8 cellular contexts compared by ENCODE assay signal in genomic region chr19:19146000-19146608, GRCh38. TPM values are rescaled to one million over a fixed set of nuclear protein-coding genes. Genes with fewer than 3 reads are reported as not detected.
A peak's percentile ranks its signal among the peaks of the same experiment; 100 is the strongest.
DNase-seq lines count a peak whose midpoint lies in the region; ATAC-seq and TF ChIP-seq lines count a peak whose summit lies in the region.

No MANE protein-coding gene starts in this region.

- H3K9me3 ChIP-seq in DOHH2 (ENCODE audit: control insufficient read depth, insufficient read depth, low read length) (no peaks in the 10 kb centered on the region), SU-DHL-6 (ENCODE audit: insufficient read depth, low read length) (no peaks in the 10 kb centered on the region), heart left ventricle (peaks cover 0 to 4% (median 0%) of the 10 kb centered on the region in 12 donors)

- intact Hi-C loops in heart left ventricle (cut with DNase I): loop anchor here in 6 of 10 donors (2.0 to 10.0 kb wide), 7 partner anchors 29 to 346 kb away; no protein-coding TSS in a partner anchor

- no peaks in the 10 kb centered on the region for H3K9me3 Mint-ChIP-seq in activated naive CD8-positive, alpha-beta T cell treated with anti-CD3 and anti-CD28 coated beads, Interleukin-2, amount 10 ng/mL, durations not matched to agents 7 days and 5 days

- H3K4me2 ChIP-seq in DOHH2 (ENCODE audit: low read length): peak overlapping the region; percentile 50
- H3K4me2 ChIP-seq in SU-DHL-6 (ENCODE audit: low read depth, low read length, poor library complexity, severe bottlenecking): peak overlapping the region; percentile 20

- H3K4me1 Mint-ChIP-seq in activated naive CD8-positive, alpha-beta T cell treated with anti-CD3 and anti-CD28 coated beads, Interleukin-2, amount 10 ng/mL, durations not matched to agents 7 days and 5 days: no peaks in the 10 kb centered on the region

- DNase-seq in LHCN-M2 (ENCODE audit: low read depth) (peak; percentile 45), heart left ventricle (peak; percentile 68 to 90 (median 79)), retina (peak; percentile 85)
- DNase-seq in activated naive CD8-positive, alpha-beta T cell treated with anti-CD3 and anti-CD28 coated beads, Interleukin-2, amount 10 ng/mL, durations not matched to agents 7 days and 5 days: peak; percentile 95

- 24 to 27% (median 26%) methylated on average over 17 to 21 of the region's 21 CpGs for WGBS in heart left ventricle, 4 donors

- H3K27ac ChIP-seq in DOHH2 (ENCODE audit: low read depth, low read length) (peak overlapping the region; percentile 78), SU-DHL-6 (ENCODE audit: low read depth, low read length) (peak overlapping the region; percentile 73), heart left ventricle (peak overlapping the region in 3 of 12 donors; percentile 13 to 75 (median 22))

- TF ChIP-seq CTCF in DOHH2 (IDR thresholded peaks at IDR 0.05; ENCODE audit: low read depth, low read length, poor library complexity, severe bottlenecking): peak; percentile 84
- TF ChIP-seq CTCF in SU-DHL-6 (IDR thresholded peaks at IDR 0.05; ENCODE audit: insufficient read depth, low read length, poor library complexity, severe bottlenecking): peak; percentile 73
- TF ChIP-seq CTCF in heart left ventricle (IDR thresholded peaks at IDR 0.05): peak; percentile 85 to 96 (median 91)

- H3K4me3 ChIP-seq in DOHH2 (ENCODE audit: low read length): peak overlapping the region; percentile 24; the same call in 1 of the 2 replicates
- no peak overlapping the region for H3K4me3 ChIP-seq in SU-DHL-6 (ENCODE audit: insufficient read depth, low read length, poor library complexity, severe bottlenecking)
- H3K4me3 ChIP-seq in heart left ventricle: peak overlapping the region in 8 of 12 donors; percentile 12 to 38 (median 28)

- H3K9ac ChIP-seq in SU-DHL-6 (ENCODE audit: low read length): 0 out of 2 replicates have a peak overlapping the region, but pooled peaks have one; percentile 5

- H3K27ac Mint-ChIP-seq in activated naive CD8-positive, alpha-beta T cell treated with anti-CD3 and anti-CD28 coated beads, Interleukin-2, amount 10 ng/mL, durations not matched to agents 7 days and 5 days: no peak overlapping the region

- H2AFZ ChIP-seq in SU-DHL-6 (ENCODE audit: low read depth, low read length, severe bottlenecking): no peak overlapping the region

- H3K9me2 ChIP-seq in DOHH2 (replicated peaks; ENCODE audit: control insufficient read depth, low read length) (no peaks in the 10 kb centered on the region), SU-DHL-6 (replicated peaks; ENCODE audit: insufficient read depth, low read length) (no peaks in the 10 kb centered on the region)

- no peak for TF ChIP-seq POLR2A in heart left ventricle (IDR thresholded peaks at IDR 0.05)

- H3K4me3 Mint-ChIP-seq in activated naive CD8-positive, alpha-beta T cell treated with anti-CD3 and anti-CD28 coated beads, Interleukin-2, amount 10 ng/mL, durations not matched to agents 7 days and 5 days: no peak overlapping the region

- H4K20me1 ChIP-seq in DOHH2 (ENCODE audit: control insufficient read depth, insufficient read depth, low read depth, low read length) (peaks cover 6% of the 10 kb centered on the region; the same call in 1 of the 2 replicates), SU-DHL-6 (ENCODE audit: low read depth, low read length) (no peaks in the 10 kb centered on the region; the same call in 1 of the 2 replicates)

- H3F3A ChIP-seq in DOHH2 (ENCODE audit: control insufficient read depth, insufficient read depth): peaks cover 58% of the 10 kb centered on the region
- peaks cover 83% of the 10 kb centered on the region for H3F3A ChIP-seq in SU-DHL-6 (ENCODE audit: insufficient read depth)

- H3K27me3 ChIP-seq in DOHH2 (ENCODE audit: control insufficient read depth, low read length) (no peaks in the 10 kb centered on the region), SU-DHL-6 (ENCODE audit: low read length) (no peaks in the 10 kb centered on the region), heart left ventricle (no peaks in the 10 kb centered on the region)

- H3K79me2 ChIP-seq in DOHH2 (ENCODE audit: control insufficient read depth, low read length) (peaks cover 10% of the 10 kb centered on the region), SU-DHL-6 (ENCODE audit: insufficient read depth, low read length) (no peaks in the 10 kb centered on the region)

- H3K36me3 ChIP-seq in DOHH2 (ENCODE audit: control insufficient read depth, low read length): peaks cover 65% of the 10 kb centered on the region
- peaks cover 10% of the 10 kb centered on the region for H3K36me3 ChIP-seq in SU-DHL-6 (ENCODE audit: low read length)
- peaks cover 0 to 25% (median 7%) of the 10 kb centered on the region in 9 donors for H3K36me3 ChIP-seq in heart left ventricle

- peak; percentile 86 for ATAC-seq in activated naive CD8-positive, alpha-beta T cell treated with anti-CD3 and anti-CD28 coated beads, Interleukin-2, amount 10 ng/mL, durations not matched to agents 7 days and 5 days (ENCODE audit: low read depth)
- ATAC-seq in heart left ventricle (peak; percentile 39 to 81 (median 62)), HG03457 (IDR thresholded peaks at IDR 0.05; ENCODE audit: unreplicated experiment) (no peak), GM18870 (IDR thresholded peaks at IDR 0.05; ENCODE audit: unreplicated experiment) (no peak)

- no peaks in the 10 kb centered on the region for H3K27me3 Mint-ChIP-seq in activated naive CD8-positive, alpha-beta T cell treated with anti-CD3 and anti-CD28 coated beads, Interleukin-2, amount 10 ng/mL, durations not matched to agents 7 days and 5 days

- H3K36me3 Mint-ChIP-seq in activated naive CD8-positive, alpha-beta T cell treated with anti-CD3 and anti-CD28 coated beads, Interleukin-2, amount 10 ng/mL, durations not matched to agents 7 days and 5 days: peaks cover 4% of the 10 kb centered on the region

- H3K4me1 ChIP-seq in DOHH2 (ENCODE audit: control insufficient read depth, low read length) (peaks cover 72% of the 10 kb centered on the region), heart left ventricle (peaks cover 0 to 7% (median 3%) of the 10 kb centered on the region in 12 donors)

- POLR2A ChIA-PET in activated naive CD8-positive, alpha-beta T cell treated with anti-CD3 and anti-CD28 coated beads, Interleukin-2, amount 10 ng/mL, durations not matched to agents 7 days and 5 days (lab: Charles Lee): interaction anchor here (0.6 kb wide), 1 partner anchor 113 kb away, joined by 3 read pairs; no protein-coding TSS in a partner anchor

RNA-seq across cellular contexts. Expression of gene TMEM161A, which starts 7.8 kb away (rescaled TPM):
- total RNA-seq in LHCN-M2 (2014; rRNA removed): 26.1 and 26.7 TPM in 2 replicates
- 17.9 TPM for polyA plus RNA-seq in LHCN-M2 (2012)
- total RNA-seq in activated naive CD8-positive, alpha-beta T cell treated with anti-CD3 and anti-CD28 coated beads, Interleukin-2, amount 10 ng/mL, durations not matched to agents 7 days and 5 days: 10 to 100 TPM; 25.8 to 30.5 TPM
- 10 to 100 TPM; 12.3 to 29.7 (median 20.8) TPM for total RNA-seq in heart left ventricle
- 10 to 100 TPM; 22.1 to 26.1 TPM for polyA plus RNA-seq in heart left ventricle

RNA-seq across cellular contexts. Expression of gene MEF2B, which starts 24.0 kb away (rescaled TPM):
- total RNA-seq in LHCN-M2 (2014; rRNA removed): 0.17 and 0.32 TPM in 2 replicates
- 0.11 TPM for polyA plus RNA-seq in LHCN-M2 (2012)
- total RNA-seq in activated naive CD8-positive, alpha-beta T cell treated with anti-CD3 and anti-CD28 coated beads, Interleukin-2, amount 10 ng/mL, durations not matched to agents 7 days and 5 days: 1 to 10 TPM; 5.2 TPM
- total RNA-seq in heart left ventricle: under 1 TPM in 8 of 9 donors, not detected in 1; 0.23 to 0.92 (median 0.49) TPM
- polyA plus RNA-seq in heart left ventricle: under 1 TPM; 0.23 to 0.33 TPM

RNA-seq across cellular contexts. Expression of gene BORCS8, which starts 45.8 kb away (rescaled TPM):
- total RNA-seq in LHCN-M2 (2014; rRNA removed) (19.6 and 27.0 TPM in 2 replicates), heart left ventricle (10 to 100 TPM; 14.4 to 28.9 (median 22.7) TPM)
- 32.6 TPM for polyA plus RNA-seq in LHCN-M2 (2012)
- 10 to 100 TPM; 31.9 to 32.4 TPM for total RNA-seq in activated naive CD8-positive, alpha-beta T cell treated with anti-CD3 and anti-CD28 coated beads, Interleukin-2, amount 10 ng/mL, durations not matched to agents 7 days and 5 days
- 10 to 100 TPM; 19.6 to 23.4 TPM for polyA plus RNA-seq in heart left ventricle

RNA-seq across cellular contexts. Expression of gene RFXANK, which starts 46.0 kb away (rescaled TPM):
- total RNA-seq in LHCN-M2 (2014; rRNA removed) (66.9 and 71.8 TPM in 2 replicates), heart left ventricle (10 to 100 TPM; 26.5 to 45.7 (median 39.5) TPM)
- polyA plus RNA-seq in LHCN-M2 (2012): 105 TPM
- total RNA-seq in activated naive CD8-positive, alpha-beta T cell treated with anti-CD3 and anti-CD28 coated beads, Interleukin-2, amount 10 ng/mL, durations not matched to agents 7 days and 5 days: 10 to 100 TPM; 87.0 to 94.4 TPM
- 10 to 100 TPM; 55.2 to 71.9 TPM for polyA plus RNA-seq in heart left ventricle

RNA-seq across cellular contexts. Expression of gene NR2C2AP, which starts 57.1 kb away (rescaled TPM):
- total RNA-seq in LHCN-M2 (2014; rRNA removed) (16.0 and 19.7 TPM in 2 replicates), heart left ventricle (10 to 100 TPM in 2 of 9 donors, 1 to 10 TPM in 7; 2.6 to 13.1 (median 5.7) TPM)
- 13.1 TPM for polyA plus RNA-seq in LHCN-M2 (2012)
- total RNA-seq in activated naive CD8-positive, alpha-beta T cell treated with anti-CD3 and anti-CD28 coated beads, Interleukin-2, amount 10 ng/mL, durations not matched to agents 7 days and 5 days: 10 to 100 TPM; 29.1 to 32.9 TPM
- 10 to 100 TPM in 1 of 2 donors, 1 to 10 TPM in 1; 6.7 to 26.2 TPM for polyA plus RNA-seq in heart left ventricle

Comparison
In these comparisons a context has a peak if more than half of its experiments do, and no peak if none do; other contexts are left out.
1. DNase-seq: peak in every context shown above with its lines; median percentile 95 in activated naive CD8-positive, alpha-beta T cell treated with anti-CD3 and anti-CD28 coated beads, Interleukin-2, amount 10 ng/mL, durations not matched to agents 7 days and 5 days; 85 in retina; 79 in heart left ventricle; 45 in LHCN-M2.
2. ATAC-seq: peak in activated naive CD8-positive, alpha-beta T cell treated with anti-CD3 and anti-CD28 coated beads, Interleukin-2, amount 10 ng/mL, durations not matched to agents 7 days and 5 days (single experiment) and heart left ventricle (4 of 4); none in HG03457 (single experiment) and GM18870 (single experiment).
3. Peak in every context shown above with its lines, with median percentiles within 50 percentile points of each other: CTCF ChIP-seq.